In the genomic region with DNA sequence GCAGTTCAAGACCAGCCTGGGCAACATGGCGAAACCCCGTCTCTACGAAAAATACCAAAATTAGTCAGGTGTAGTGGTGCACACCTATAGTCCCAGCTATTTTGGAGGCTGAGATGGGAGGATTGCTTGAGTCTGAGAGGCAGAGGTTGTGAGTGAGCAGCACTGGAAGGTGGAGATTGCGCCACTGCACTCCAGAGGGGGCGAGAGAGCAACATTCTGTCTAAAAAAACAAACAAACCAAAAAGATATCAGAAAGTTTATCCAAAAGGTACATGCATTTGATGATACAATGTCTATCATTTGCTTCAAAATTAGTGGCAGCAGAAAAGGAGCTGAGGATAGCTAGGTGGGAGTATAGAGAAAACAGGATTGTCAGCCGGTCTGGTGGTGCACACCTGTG, we compare ENCODE assay signal across 2 cellular contexts.
TF ChIP-seq lines count a peak whose summit lies in the region.

No MANE protein-coding gene starts in this region.

TF ChIP-seq in H1, 55 proteins besides CTCF, POLR2A, EP300 and RAD21:
- no peak for TF ChIP-seq SRF (IDR thresholded peaks at IDR 0.05; ENCODE audit: low read depth, low read length)
- TF ChIP-seq, protein P1, sequence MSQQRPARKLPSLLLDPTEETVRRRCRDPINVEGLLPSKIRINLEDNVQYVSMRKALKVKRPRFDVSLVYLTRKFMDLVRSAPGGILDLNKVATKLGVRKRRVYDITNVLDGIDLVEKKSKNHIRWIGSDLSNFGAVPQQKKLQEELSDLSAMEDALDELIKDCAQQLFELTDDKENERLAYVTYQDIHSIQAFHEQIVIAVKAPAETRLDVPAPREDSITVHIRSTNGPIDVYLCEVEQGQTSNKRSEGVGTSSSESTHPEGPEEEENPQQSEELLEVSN (IDR thresholded peaks at IDR 0.05): no peak
- peak; percentile 57 for TF ChIP-seq CEBPB (IDR thresholded peaks at IDR 0.05; ENCODE audit: low read depth, low read length)
- TF ChIP-seq POLR2AphosphoS5 (IDR thresholded peaks at IDR 0.05; ENCODE audit: low read depth, low read length): no peak
- no peak for TF ChIP-seq KDM4A (IDR thresholded peaks at IDR 0.05; ENCODE audit: low read depth, low read length, severe bottlenecking)
- TF ChIP-seq CBX8 (IDR thresholded peaks at IDR 0.05; ENCODE audit: borderline replicate concordance, low read depth, low read length): no peak
- no peak for TF ChIP-seq TEAD4 (IDR thresholded peaks at IDR 0.05; ENCODE audit: low read depth, low read length)

TF ChIP-seq in WTC11, 78 proteins besides CTCF, POLR2A, EP300 and RAD21:
- TF ChIP-seq, protein P2, sequence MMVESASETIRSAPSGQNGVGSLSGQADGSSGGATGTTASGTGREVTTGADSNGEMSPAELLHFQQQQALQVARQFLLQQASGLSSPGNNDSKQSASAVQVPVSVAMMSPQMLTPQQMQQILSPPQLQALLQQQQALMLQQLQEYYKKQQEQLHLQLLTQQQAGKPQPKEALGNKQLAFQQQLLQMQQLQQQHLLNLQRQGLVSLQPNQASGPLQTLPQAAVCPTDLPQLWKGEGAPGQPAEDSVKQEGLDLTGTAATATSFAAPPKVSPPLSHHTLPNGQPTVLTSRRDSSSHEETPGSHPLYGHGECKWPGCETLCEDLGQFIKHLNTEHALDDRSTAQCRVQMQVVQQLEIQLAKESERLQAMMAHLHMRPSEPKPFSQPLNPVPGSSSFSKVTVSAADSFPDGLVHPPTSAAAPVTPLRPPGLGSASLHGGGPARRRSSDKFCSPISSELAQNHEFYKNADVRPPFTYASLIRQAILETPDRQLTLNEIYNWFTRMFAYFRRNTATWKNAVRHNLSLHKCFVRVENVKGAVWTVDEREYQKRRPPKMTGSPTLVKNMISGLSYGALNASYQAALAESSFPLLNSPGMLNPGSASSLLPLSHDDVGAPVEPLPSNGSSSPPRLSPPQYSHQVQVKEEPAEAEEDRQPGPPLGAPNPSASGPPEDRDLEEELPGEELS (CRISPR knock-in tag; IDR thresholded peaks at IDR 0.05): no peak
- TF ChIP-seq, protein P3, sequence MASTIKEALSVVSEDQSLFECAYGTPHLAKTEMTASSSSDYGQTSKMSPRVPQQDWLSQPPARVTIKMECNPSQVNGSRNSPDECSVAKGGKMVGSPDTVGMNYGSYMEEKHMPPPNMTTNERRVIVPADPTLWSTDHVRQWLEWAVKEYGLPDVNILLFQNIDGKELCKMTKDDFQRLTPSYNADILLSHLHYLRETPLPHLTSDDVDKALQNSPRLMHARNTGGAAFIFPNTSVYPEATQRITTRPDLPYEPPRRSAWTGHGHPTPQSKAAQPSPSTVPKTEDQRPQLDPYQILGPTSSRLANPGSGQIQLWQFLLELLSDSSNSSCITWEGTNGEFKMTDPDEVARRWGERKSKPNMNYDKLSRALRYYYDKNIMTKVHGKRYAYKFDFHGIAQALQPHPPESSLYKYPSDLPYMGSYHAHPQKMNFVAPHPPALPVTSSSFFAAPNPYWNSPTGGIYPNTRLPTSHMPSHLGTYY (CRISPR knock-in tag; IDR thresholded peaks at IDR 0.05): no peak
- TF ChIP-seq, protein P4, sequence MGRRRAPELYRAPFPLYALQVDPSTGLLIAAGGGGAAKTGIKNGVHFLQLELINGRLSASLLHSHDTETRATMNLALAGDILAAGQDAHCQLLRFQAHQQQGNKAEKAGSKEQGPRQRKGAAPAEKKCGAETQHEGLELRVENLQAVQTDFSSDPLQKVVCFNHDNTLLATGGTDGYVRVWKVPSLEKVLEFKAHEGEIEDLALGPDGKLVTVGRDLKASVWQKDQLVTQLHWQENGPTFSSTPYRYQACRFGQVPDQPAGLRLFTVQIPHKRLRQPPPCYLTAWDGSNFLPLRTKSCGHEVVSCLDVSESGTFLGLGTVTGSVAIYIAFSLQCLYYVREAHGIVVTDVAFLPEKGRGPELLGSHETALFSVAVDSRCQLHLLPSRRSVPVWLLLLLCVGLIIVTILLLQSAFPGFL (CRISPR knock-in tag; IDR thresholded peaks at IDR 0.05; ENCODE audit: borderline replicate concordance): no peak
- TF ChIP-seq ZNF423 (CRISPR knock-in tag; IDR thresholded peaks at IDR 0.05) (no peak), TCF7 (CRISPR knock-in tag; IDR thresholded peaks at IDR 0.05; ENCODE audit: low read depth) (no peak), EMX1 (CRISPR knock-in tag; IDR thresholded peaks at IDR 0.05) (no peak), ZNF263 (CRISPR knock-in tag; IDR thresholded peaks at IDR 0.05; ENCODE audit: low read depth) (no peak), PRRX2 (CRISPR knock-in tag; IDR thresholded peaks at IDR 0.05) (no peak), ZNF396 (CRISPR knock-in tag; IDR thresholded peaks at IDR 0.05; ENCODE audit: borderline replicate concordance) (no peak), ZBTB21 (CRISPR knock-in tag; IDR thresholded peaks at IDR 0.05; ENCODE audit: borderline replicate concordance) (no peak), JUN (CRISPR knock-in tag; IDR thresholded peaks at IDR 0.05) (no peak)
- TF ChIP-seq, protein P5, sequence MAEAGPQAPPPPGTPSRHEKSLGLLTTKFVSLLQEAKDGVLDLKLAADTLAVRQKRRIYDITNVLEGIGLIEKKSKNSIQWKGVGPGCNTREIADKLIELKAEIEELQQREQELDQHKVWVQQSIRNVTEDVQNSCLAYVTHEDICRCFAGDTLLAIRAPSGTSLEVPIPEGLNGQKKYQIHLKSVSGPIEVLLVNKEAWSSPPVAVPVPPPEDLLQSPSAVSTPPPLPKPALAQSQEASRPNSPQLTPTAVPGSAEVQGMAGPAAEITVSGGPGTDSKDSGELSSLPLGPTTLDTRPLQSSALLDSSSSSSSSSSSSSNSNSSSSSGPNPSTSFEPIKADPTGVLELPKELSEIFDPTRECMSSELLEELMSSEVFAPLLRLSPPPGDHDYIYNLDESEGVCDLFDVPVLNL (CRISPR knock-in tag; IDR thresholded peaks at IDR 0.05; ENCODE audit: borderline replicate concordance, low read depth): no peak
- TF ChIP-seq, protein P6, sequence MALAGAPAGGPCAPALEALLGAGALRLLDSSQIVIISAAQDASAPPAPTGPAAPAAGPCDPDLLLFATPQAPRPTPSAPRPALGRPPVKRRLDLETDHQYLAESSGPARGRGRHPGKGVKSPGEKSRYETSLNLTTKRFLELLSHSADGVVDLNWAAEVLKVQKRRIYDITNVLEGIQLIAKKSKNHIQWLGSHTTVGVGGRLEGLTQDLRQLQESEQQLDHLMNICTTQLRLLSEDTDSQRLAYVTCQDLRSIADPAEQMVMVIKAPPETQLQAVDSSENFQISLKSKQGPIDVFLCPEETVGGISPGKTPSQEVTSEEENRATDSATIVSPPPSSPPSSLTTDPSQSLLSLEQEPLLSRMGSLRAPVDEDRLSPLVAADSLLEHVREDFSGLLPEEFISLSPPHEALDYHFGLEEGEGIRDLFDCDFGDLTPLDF (CRISPR knock-in tag; IDR thresholded peaks at IDR 0.05): no peak
- TF ChIP-seq, protein P7, sequence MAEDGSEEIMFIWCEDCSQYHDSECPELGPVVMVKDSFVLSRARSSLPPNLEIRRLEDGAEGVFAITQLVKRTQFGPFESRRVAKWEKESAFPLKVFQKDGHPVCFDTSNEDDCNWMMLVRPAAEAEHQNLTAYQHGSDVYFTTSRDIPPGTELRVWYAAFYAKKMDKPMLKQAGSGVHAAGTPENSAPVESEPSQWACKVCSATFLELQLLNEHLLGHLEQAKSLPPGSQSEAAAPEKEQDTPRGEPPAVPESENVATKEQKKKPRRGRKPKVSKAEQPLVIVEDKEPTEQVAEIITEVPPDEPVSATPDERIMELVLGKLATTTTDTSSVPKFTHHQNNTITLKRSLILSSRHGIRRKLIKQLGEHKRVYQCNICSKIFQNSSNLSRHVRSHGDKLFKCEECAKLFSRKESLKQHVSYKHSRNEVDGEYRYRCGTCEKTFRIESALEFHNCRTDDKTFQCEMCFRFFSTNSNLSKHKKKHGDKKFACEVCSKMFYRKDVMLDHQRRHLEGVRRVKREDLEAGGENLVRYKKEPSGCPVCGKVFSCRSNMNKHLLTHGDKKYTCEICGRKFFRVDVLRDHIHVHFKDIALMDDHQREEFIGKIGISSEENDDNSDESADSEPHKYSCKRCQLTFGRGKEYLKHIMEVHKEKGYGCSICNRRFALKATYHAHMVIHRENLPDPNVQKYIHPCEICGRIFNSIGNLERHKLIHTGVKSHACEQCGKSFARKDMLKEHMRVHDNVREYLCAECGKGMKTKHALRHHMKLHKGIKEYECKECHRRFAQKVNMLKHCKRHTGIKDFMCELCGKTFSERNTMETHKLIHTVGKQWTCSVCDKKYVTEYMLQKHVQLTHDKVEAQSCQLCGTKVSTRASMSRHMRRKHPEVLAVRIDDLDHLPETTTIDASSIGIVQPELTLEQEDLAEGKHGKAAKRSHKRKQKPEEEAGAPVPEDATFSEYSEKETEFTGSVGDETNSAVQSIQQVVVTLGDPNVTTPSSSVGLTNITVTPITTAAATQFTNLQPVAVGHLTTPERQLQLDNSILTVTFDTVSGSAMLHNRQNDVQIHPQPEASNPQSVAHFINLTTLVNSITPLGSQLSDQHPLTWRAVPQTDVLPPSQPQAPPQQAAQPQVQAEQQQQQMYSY (CRISPR knock-in tag; IDR thresholded peaks at IDR 0.05): no peak
- TF ChIP-seq, protein P8, sequence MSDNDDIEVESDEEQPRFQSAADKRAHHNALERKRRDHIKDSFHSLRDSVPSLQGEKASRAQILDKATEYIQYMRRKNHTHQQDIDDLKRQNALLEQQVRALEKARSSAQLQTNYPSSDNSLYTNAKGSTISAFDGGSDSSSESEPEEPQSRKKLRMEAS (CRISPR knock-in tag; IDR thresholded peaks at IDR 0.05): no peak
- TF ChIP-seq, protein P9, sequence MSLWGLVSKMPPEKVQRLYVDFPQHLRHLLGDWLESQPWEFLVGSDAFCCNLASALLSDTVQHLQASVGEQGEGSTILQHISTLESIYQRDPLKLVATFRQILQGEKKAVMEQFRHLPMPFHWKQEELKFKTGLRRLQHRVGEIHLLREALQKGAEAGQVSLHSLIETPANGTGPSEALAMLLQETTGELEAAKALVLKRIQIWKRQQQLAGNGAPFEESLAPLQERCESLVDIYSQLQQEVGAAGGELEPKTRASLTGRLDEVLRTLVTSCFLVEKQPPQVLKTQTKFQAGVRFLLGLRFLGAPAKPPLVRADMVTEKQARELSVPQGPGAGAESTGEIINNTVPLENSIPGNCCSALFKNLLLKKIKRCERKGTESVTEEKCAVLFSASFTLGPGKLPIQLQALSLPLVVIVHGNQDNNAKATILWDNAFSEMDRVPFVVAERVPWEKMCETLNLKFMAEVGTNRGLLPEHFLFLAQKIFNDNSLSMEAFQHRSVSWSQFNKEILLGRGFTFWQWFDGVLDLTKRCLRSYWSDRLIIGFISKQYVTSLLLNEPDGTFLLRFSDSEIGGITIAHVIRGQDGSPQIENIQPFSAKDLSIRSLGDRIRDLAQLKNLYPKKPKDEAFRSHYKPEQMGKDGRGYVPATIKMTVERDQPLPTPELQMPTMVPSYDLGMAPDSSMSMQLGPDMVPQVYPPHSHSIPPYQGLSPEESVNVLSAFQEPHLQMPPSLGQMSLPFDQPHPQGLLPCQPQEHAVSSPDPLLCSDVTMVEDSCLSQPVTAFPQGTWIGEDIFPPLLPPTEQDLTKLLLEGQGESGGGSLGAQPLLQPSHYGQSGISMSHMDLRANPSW (CRISPR knock-in tag; conservative IDR thresholded peaks at IDR 0.05; ENCODE audit: low read depth): no peak
TF ChIP-seq in WTC11: peak in this region for 0.
